11 cellular contexts compared by ENCODE assay signal in genomic region chr2:127208313-127208712, GRCh38. TPM values are rescaled to one million over a fixed set of nuclear protein-coding genes. Genes with fewer than 3 reads are reported as not detected.
DNase-seq lines count a peak whose midpoint lies in the region; ATAC-seq and TF ChIP-seq lines count a peak whose summit lies in the region.
"Had no signal": no experiment of that assay in that cellular context is flagged by ENCODE, and none has a peak within 500 bp of the region (broad histone marks: within the 10 kb centered on the region; RNA-seq: fewer than 3 reads in every experiment).

No MANE protein-coding gene starts in this region.

- CTCF ChIA-PET in A673 (lab: Charles Lee), result no interaction called here

- H3K9ac ChIP-seq in HUES6 (ENCODE audit: low read length), result no peak overlapping the region

- ATAC-seq in HG03521 (IDR thresholded peaks at IDR 0.05; ENCODE audit: unreplicated experiment), result no peak
- ATAC-seq: K562 had no signal

- H3K36me3 ChIP-seq in A673 (ENCODE audit: insufficient read depth, low read length, poor library complexity, severe bottlenecking) (no peaks in the 10 kb centered on the region), HUES6 (ENCODE audit: control insufficient read depth, insufficient read depth, low read length) (no peaks in the 10 kb centered on the region)

- TF ChIP-seq CTCF in A673 (conservative IDR thresholded peaks at IDR 0.05; ENCODE audit: low read depth, low read length), result no peak
- TF ChIP-seq CTCF in fibroblast of villous mesenchyme (IDR thresholded peaks at IDR 0.05; ENCODE audit: insufficient read depth, low read depth, low read length), result no peak

- H3K4me3 ChIP-seq in A673 (ENCODE audit: low read depth, low read length, poor library complexity, severe bottlenecking), result no peak overlapping the region
- H3K4me3 ChIP-seq in HUES6 (ENCODE audit: low read depth, low read length), result peak overlapping the region; percentile 30
- no peak overlapping the region for H3K4me3 ChIP-seq in fibroblast of villous mesenchyme (ENCODE audit: low read depth, low read length)
- H3K4me3 ChIP-seq: K562 had no signal

- no peaks in the 10 kb centered on the region for H3K27me3 ChIP-seq in A673 (replicated peaks; ENCODE audit: insufficient read depth, low read depth, low read length, poor library complexity)
- no peaks in the 10 kb centered on the region for H3K27me3 ChIP-seq in HUES6 (ENCODE audit: control insufficient read depth, insufficient read depth, low read length)

- peaks cover 21% of the 10 kb centered on the region for H3K4me1 ChIP-seq in A673 (ENCODE audit: insufficient read depth, low read length, poor library complexity, severe bottlenecking)
- H3K4me1 ChIP-seq in HUES6 (ENCODE audit: control insufficient read depth, insufficient read depth, low read length), result peaks cover 29% of the 10 kb centered on the region

- H3K9me3 ChIP-seq in A673 (ENCODE audit: low read depth, low read length, poor library complexity, severe bottlenecking) (no peaks in the 10 kb centered on the region), HUES6 (ENCODE audit: control insufficient read depth, insufficient read depth, low read depth, low read length) (peaks cover under 1% of the 10 kb centered on the region; the same call in 1 of the 2 replicates)

- POLR2A ChIA-PET in A673 (lab: Charles Lee; ENCODE audit: low non-redundant PET), result interaction anchor here (0.7 kb wide), 1 partner anchor 50 kb away, joined by 3 read pairs; no protein-coding TSS in a partner anchor

- H3K27ac ChIP-seq in A673 (ENCODE audit: low read depth, low read length, poor library complexity, severe bottlenecking), result peak overlapping the region; percentile 54
- H3K27ac ChIP-seq in HUES6 (ENCODE audit: low read depth, low read length), result no peak overlapping the region

- no TSS peak for BruUV-seq in A673 (replicated peaks; lab: Mats Ljungman, UMichigan)

- DNase-seq in A673 (ENCODE audit: low spot score) (peak; percentile 93), NCI-H526 (lab: John Stamatoyannopoulos, UW) (peak; percentile 86 to 95), fibroblast of villous mesenchyme (ENCODE audit: low read depth) (peak; percentile 48), Kasumi-1 (lab: John Stamatoyannopoulos, UW) (no peak), epidermal melanocyte (ENCODE audit: insufficient read length, low spot score) (no peak)
- no peak for DNase-seq in activated naive CD4-positive, alpha-beta T cell treated with Interleukin-2 at 50 U/mL for 16 hours
- DNase-seq: activated naive CD4-positive, alpha-beta T cell treated with anti-CD3 and anti-CD28 coated beads, Interleukin-2, amount 50 U/mL, for 16 hours; AML-193 had no signal

- intact Hi-C loops in A673 (cut with micrococcal nuclease; ENCODE audit: unreplicated experiment), result no loop called here

RNA-seq across cellular contexts. Expression of gene CYP27C1, which starts 11.8 kb away (rescaled TPM):
- total RNA-seq in A673 (2021) (3.0 and 4.2 TPM in 2 replicates), fibroblast of villous mesenchyme (under 0.01 TPM in 2 replicates)
- total RNA-seq: K562 had no signal

Comparison
In these comparisons a context has a peak if more than half of its experiments do, and no peak if none do; other contexts are left out.
1. DNase-seq: peak in A673 (single experiment), NCI-H526 (2 of 2) and fibroblast of villous mesenchyme (single experiment); none in activated naive CD4-positive, alpha-beta T cell treated with Interleukin-2 at 50 U/mL for 16 hours (single experiment), Kasumi-1 (0 of 2) and epidermal melanocyte (single experiment).